ENCODE assay signal across 16 cellular contexts in genomic region chr7:5363729-5364128, GRCh38. TPM values are rescaled to one million over a fixed set of nuclear protein-coding genes. Genes with fewer than 3 reads are reported as not detected.
DNase-seq lines count a peak whose midpoint lies in the region; ATAC-seq, FAIRE-seq and TF ChIP-seq lines count a peak whose summit lies in the region.
"Had no signal": no experiment of that assay in that cellular context is flagged by ENCODE, and none has a peak within 500 bp of the region (broad histone marks: within the 10 kb centered on the region; RNA-seq: fewer than 3 reads in every experiment).

No MANE protein-coding gene starts in this region.

- peaks cover 24% of the 10 kb centered on the region for H3K36me3 Mint-ChIP-seq in T-helper 1 cell treated with Interleukin-12 subunit alpha and Interleukin-12 subunit beta and Interleukin-4 antibody, amounts not matched to agents 30 μg/mL and 1 μg/mL, for 36 hours (ENCODE audit: low read depth)

- H3K4me1 ChIP-seq in gastroesophageal sphincter: peaks cover 0 to 100% (median 15%) of the 10 kb centered on the region in 3 donors

- no peaks in the 10 kb centered on the region for H3K27me3 Mint-ChIP-seq in T-helper 1 cell treated with Interleukin-12 subunit alpha and Interleukin-12 subunit beta and Interleukin-4 antibody, amounts not matched to agents 30 μg/mL and 1 μg/mL, for 36 hours (ENCODE audit: low read depth)

- FAIRE-seq in GM12891 (lab: Jason Lieb, UNC) (no peak), GM19239 (lab: Jason Lieb, UNC) (peak; percentile 45), HTR-8/SVneo (lab: Jason Lieb, UNC) (no peak)

- TF ChIP-seq EP300 in gastroesophageal sphincter (IDR thresholded peaks at IDR 0.05): no peak

- DNase-seq in GM12891 (ENCODE audit: insufficient read length, low spot score) (peak; percentile 55), GM19239 (ENCODE audit: insufficient read length, low spot score) (peak; percentile 64), A172 (ENCODE audit: low spot score) (no peak), HTR-8/SVneo (ENCODE audit: insufficient read length, low spot score) (no peak), AG08395 (ENCODE audit: low spot score) (no peak)
- DNase-seq: C1 segment of cervical spinal cord, DMS79, erythroblast, lower lobe of right lung, NCI-H1417, NCI-H2171 treated with DMSO at 0.1 percent for 48 hours, trophoblast cell had no signal

- TF ChIP-seq POLR2A in GM12891 (IDR thresholded peaks at IDR 0.05; ENCODE audit: low read depth, low read length) (no peak), gastroesophageal sphincter (IDR thresholded peaks at IDR 0.05) (no peak)

- H3K4me3 Mint-ChIP-seq in T-helper 1 cell treated with Interleukin-12 subunit alpha and Interleukin-12 subunit beta and Interleukin-4 antibody, amounts not matched to agents 30 μg/mL and 1 μg/mL, for 36 hours: peak overlapping the region; percentile 21
- H3K4me3 Mint-ChIP-seq: GM23338 had no signal

- H3K4me3 ChIP-seq in gastroesophageal sphincter: no peak overlapping the region
- H3K4me3 ChIP-seq: GM23338, lower lobe of right lung, skin epidermis had no signal

- H3K9me3 ChIP-seq in gastroesophageal sphincter: no peaks in the 10 kb centered on the region
- H3K9me3 ChIP-seq: lower lobe of right lung had no signal

- H3K27me3 ChIP-seq in gastroesophageal sphincter: no peaks in the 10 kb centered on the region

- no peak for ATAC-seq in gastroesophageal sphincter
- ATAC-seq: GM23338, lower lobe of right lung had no signal

- peak overlapping the region; percentile 52 for H3K27ac Mint-ChIP-seq in T-helper 1 cell treated with Interleukin-12 subunit alpha and Interleukin-12 subunit beta and Interleukin-4 antibody, amounts not matched to agents 30 μg/mL and 1 μg/mL, for 36 hours
- H3K27ac Mint-ChIP-seq: GM23338 had no signal

- TF ChIP-seq CTCF in gastroesophageal sphincter (IDR thresholded peaks at IDR 0.05): no peak

- peak overlapping the region in 3 of 4 donors; percentile 49 to 70 (median 55) for H3K27ac ChIP-seq in gastroesophageal sphincter
- H3K27ac ChIP-seq: lower lobe of right lung had no signal

- peaks cover 10% of the 10 kb centered on the region for H3K4me1 Mint-ChIP-seq in T-helper 1 cell treated with Interleukin-12 subunit alpha and Interleukin-12 subunit beta and Interleukin-4 antibody, amounts not matched to agents 30 μg/mL and 1 μg/mL, for 36 hours (ENCODE audit: low read depth)

- H3K9me3 Mint-ChIP-seq in T-helper 1 cell treated with Interleukin-12 subunit alpha and Interleukin-12 subunit beta and Interleukin-4 antibody, amounts not matched to agents 30 μg/mL and 1 μg/mL, for 36 hours: no peaks in the 10 kb centered on the region
- H3K9me3 Mint-ChIP-seq: GM23338 had no signal

- 44 to 60% methylated on average over 6 of the region's 8 CpGs for WGBS in gastroesophageal sphincter (ENCODE audit: low coverage in 1 of 2), 2 donors

- peaks cover 0 to 45% of the 10 kb centered on the region in 2 donors for H3K36me3 ChIP-seq in gastroesophageal sphincter

TF ChIP-seq in GM12891, 5 proteins besides CTCF, POLR2A, EP300 and RAD21:
- TF ChIP-seq TAF1 (IDR thresholded peaks at IDR 0.05; ENCODE audit: low read depth, low read length) (no peak), POU2F2 (IDR thresholded peaks at IDR 0.05; ENCODE audit: low read depth, low read length) (peak; percentile 78; the same call in 1 of the 2 replicates)

RNA-seq across cellular contexts. Expression of gene TNRC18, which starts 59.9 kb away (rescaled TPM):
- polyA plus RNA-seq in GM12891 (2012; ENCODE audit: low read depth, missing spikeins): 14.7 TPM
- total RNA-seq in gastroesophageal sphincter: 100 to 1,000 TPM in 3 of 4 donors, 10 to 100 TPM in 1; 87.6 to 218 (median 124) TPM
- total RNA-seq in A172 (2014; rRNA removed; shearing (Covaris generic)): 15.0 and 17.4 TPM in 2 replicates

Comparison
In these comparisons a context has a peak if more than half of its experiments do, and no peak if none do; other contexts are left out.
1. DNase-seq: peak in GM12891 (single experiment) and GM19239 (single experiment); none in A172 (single experiment), HTR-8/SVneo (single experiment) and AG08395 (single experiment).